Comparison of ENCODE assay signal across 23 cellular contexts in genomic region chr9:91781116-91781515, GRCh38.
DNase-seq lines count a peak whose midpoint lies in the region; ATAC-seq, FAIRE-seq and TF ChIP-seq lines count a peak whose summit lies in the region.
"Had no signal": no experiment of that assay in that cellular context is flagged by ENCODE, and none has a peak within 500 bp of the region (broad histone marks: within the 10 kb centered on the region; RNA-seq: fewer than 3 reads in every experiment).

No MANE protein-coding gene starts in this region.

- H3K27me3 Mint-ChIP-seq in astrocyte (ENCODE audit: low read depth, unreplicated experiment) (no peaks in the 10 kb centered on the region), endodermal cell (ENCODE audit: insufficient read depth) (no peaks in the 10 kb centered on the region), nephron (ENCODE audit: low read depth) (no peaks in the 10 kb centered on the region)

- H3K36me3 Mint-ChIP-seq in astrocyte (ENCODE audit: low read depth, unreplicated experiment) (no peaks in the 10 kb centered on the region), endodermal cell (ENCODE audit: low read depth) (peaks cover 52% of the 10 kb centered on the region), nephron (ENCODE audit: low read depth) (peaks cover 10% of the 10 kb centered on the region)
- H3K36me3 Mint-ChIP-seq: CD4-positive, alpha-beta memory T cell had no signal

- no peak overlapping the region for H3K4me2 ChIP-seq in astrocyte (ENCODE audit: low read length)
- H3K4me2 ChIP-seq: A549, SK-N-SH had no signal

- peaks cover 22% of the 10 kb centered on the region for H3K27me3 ChIP-seq in astrocyte (ENCODE audit: insufficient read depth, low read length)
- no peaks in the 10 kb centered on the region for H3K27me3 ChIP-seq in endodermal cell (ENCODE audit: control insufficient read depth, insufficient read depth, low read length, poor library complexity, severe bottlenecking)
- no peaks in the 10 kb centered on the region for H3K27me3 ChIP-seq in stomach smooth muscle (ENCODE audit: control insufficient read depth in 1 of 2, insufficient read depth in 2 of 2, low read length in 2 of 2)

- FAIRE-seq in astrocyte (lab: Jason Lieb, UNC) = no peak
- FAIRE-seq: A549, G401.6 had no signal

- DNase-seq in astrocyte (ENCODE audit: low read depth) = no peak
- no peak for DNase-seq in endodermal cell
- no peak for DNase-seq in DMS53 (lab: John Stamatoyannopoulos, UW)
- DNase-seq in activated T-cell treated with anti-CD3 and anti-CD28 coated beads for 4 hours = no peak
- DNase-seq: C1 segment of cervical spinal cord; CD4-positive, alpha-beta memory T cell; COR-L47; HCEC 1CT; Karpas-422; NCI-H1105; NCI-H1436 treated with DMSO at 0.1 percent for 48 hours; NCI-H187 treated with DMSO at 0.1 percent for 48 hours; NCI-H2171 treated with DMSO at 0.1 percent for 48 hours; NCI-H345; NCI-H524; NCI-H774; SK-N-SH had no signal

- peaks cover 9% of the 10 kb centered on the region for H3K9me3 Mint-ChIP-seq in astrocyte (ENCODE audit: unreplicated experiment)
- H3K9me3 Mint-ChIP-seq in endodermal cell = peaks cover 3% of the 10 kb centered on the region
- H3K9me3 Mint-ChIP-seq in nephron = no peaks in the 10 kb centered on the region
- H3K9me3 Mint-ChIP-seq: GM23338 had no signal

- no peaks in the 10 kb centered on the region for H3K79me2 ChIP-seq in astrocyte (ENCODE audit: insufficient read depth, low read length)

- H3K9ac ChIP-seq in astrocyte (ENCODE audit: low read length) = no peak overlapping the region
- no peak overlapping the region for H3K9ac ChIP-seq in endodermal cell (ENCODE audit: extremely low read depth, low read length, poor library complexity, severe bottlenecking)
- H3K9ac ChIP-seq in stomach smooth muscle (ENCODE audit: low read length in 2 of 2) = no peak overlapping the region
- H3K9ac ChIP-seq: SK-N-SH had no signal

- H3K4me1 ChIP-seq in astrocyte (ENCODE audit: insufficient read depth, low read length) (peaks cover 4% of the 10 kb centered on the region), endodermal cell (ENCODE audit: control insufficient read depth, insufficient read depth, low read length) (peaks cover 9% of the 10 kb centered on the region), stomach smooth muscle (ENCODE audit: control insufficient read depth, insufficient read depth, low read length) (peaks cover 66% of the 10 kb centered on the region)
- H3K4me1 ChIP-seq: A549 had no signal

- no peak overlapping the region for H3K27ac Mint-ChIP-seq in astrocyte (ENCODE audit: unreplicated experiment)
- no peak overlapping the region for H3K27ac Mint-ChIP-seq in endodermal cell
- H3K27ac Mint-ChIP-seq in nephron = peak overlapping the region in 2 of 3 experiments; percentile 7 to 13
- H3K27ac Mint-ChIP-seq: CD4-positive, alpha-beta memory T cell; GM23338 had no signal

- H4K20me1 ChIP-seq in astrocyte (ENCODE audit: insufficient read depth, low read length) = no peaks in the 10 kb centered on the region

- peak overlapping the region; percentile 24 for H2AFZ ChIP-seq in astrocyte (ENCODE audit: low read depth, low read length)
- H2AFZ ChIP-seq: GM23338 had no signal

- peaks cover 24% of the 10 kb centered on the region for H3K4me1 Mint-ChIP-seq in astrocyte (ENCODE audit: low read depth, unreplicated experiment)
- H3K4me1 Mint-ChIP-seq in endodermal cell = peaks cover 26% of the 10 kb centered on the region
- H3K4me1 Mint-ChIP-seq in nephron = peaks cover 20% of the 10 kb centered on the region

- TF ChIP-seq CTCF in astrocyte (IDR thresholded peaks at IDR 0.05; ENCODE audit: insufficient read depth, low read depth, low read length) = no peak
- TF ChIP-seq CTCF in endodermal cell (conservative IDR thresholded peaks at IDR 0.05) = no peak
- no peak for TF ChIP-seq CTCF in nephron (IDR thresholded peaks at IDR 0.05; ENCODE audit: unreplicated experiment in 3 of 3)

- H3K27ac ChIP-seq in astrocyte (ENCODE audit: low read depth, low read length) (no peak overlapping the region), endodermal cell (ENCODE audit: low read depth, low read length) (peak overlapping the region; percentile 58), stomach smooth muscle (ENCODE audit: low read length) (peak overlapping the region; percentile 92)
- H3K27ac ChIP-seq: A549 had no signal

- ATAC-seq in HG03342 (IDR thresholded peaks at IDR 0.05; ENCODE audit: unreplicated experiment) = no peak
- ATAC-seq: A549 had no signal

- no peaks in the 10 kb centered on the region for H3K36me3 ChIP-seq in astrocyte (ENCODE audit: insufficient read depth, low read length)
- peaks cover 73% of the 10 kb centered on the region for H3K36me3 ChIP-seq in endodermal cell (ENCODE audit: control insufficient read depth, insufficient read depth, low read length)
- no peaks in the 10 kb centered on the region for H3K36me3 ChIP-seq in stomach smooth muscle (ENCODE audit: control insufficient read depth in 2 of 2, insufficient read depth in 2 of 2, low read length in 2 of 2)

- H3K4me3 Mint-ChIP-seq in astrocyte (ENCODE audit: unreplicated experiment) (no peak overlapping the region), endodermal cell (no peak overlapping the region), nephron (no peak overlapping the region)
- H3K4me3 Mint-ChIP-seq: CD4-positive, alpha-beta memory T cell; GM23338 had no signal

- H3K4me3 ChIP-seq in astrocyte (ENCODE audit: insufficient read depth, low read depth, low read length) = no peak overlapping the region
- H3K4me3 ChIP-seq in endodermal cell (ENCODE audit: low read length) = no peak overlapping the region
- no peak overlapping the region for H3K4me3 ChIP-seq in stomach smooth muscle (ENCODE audit: low read length in 2 of 2)
- H3K4me3 ChIP-seq: A549, GM23338 had no signal

- 92 to 95% methylated on average over 5 to 10 of the region's 10 CpGs for WGBS in endodermal cell (ENCODE audit: insufficient coverage in 1 of 2, insufficient read length in 1 of 2), 2 experiments

- H3K9me3 ChIP-seq in astrocyte (ENCODE audit: insufficient read depth, low read depth, low read length) (no peaks in the 10 kb centered on the region), endodermal cell (ENCODE audit: control insufficient read depth, low read length) (no peaks in the 10 kb centered on the region), stomach smooth muscle (ENCODE audit: control insufficient read depth in 2 of 2, low read length in 2 of 2) (no peaks in the 10 kb centered on the region)
- H3K9me3 ChIP-seq: A549, SK-N-SH had no signal

Comparison
In these comparisons a context has a peak if more than half of its experiments do, and no peak if none do; other contexts are left out.
1. H3K27ac Mint-ChIP-seq: peak in nephron (2 of 3); none in astrocyte (single experiment) and endodermal cell (single experiment).